Comparison of ENCODE assay signal across 1 cellular context in genomic region chr22:41301085-41302015, GRCh38.
TF ChIP-seq lines count a peak whose summit lies in the region.

TSS of gene ZC3H7B (plus strand) at chr22:41301525. CDS start at chr22:41320661, 19,136 bp downstream.

TF ChIP-seq in K562, 482 proteins besides CTCF, POLR2A, EP300 and RAD21 (continued from another document and continues in another):
- TF ChIP-seq ZNF511 (CRISPR knock-in tag; IDR thresholded peaks at IDR 0.05) (no peak), HNRNPK (IDR thresholded peaks at IDR 0.05; ENCODE audit: low read depth, low read length, poor library complexity, severe bottlenecking) (no peak), RFX5 (IDR thresholded peaks at IDR 0.05; ENCODE audit: low read depth, low read length) (no peak), KLF13 (tag; IDR thresholded peaks at IDR 0.05; ENCODE audit: borderline replicate concordance, low read depth) (no peak), ZFP1 (CRISPR knock-in tag; IDR thresholded peaks at IDR 0.05) (no peak), ILF3 (IDR thresholded peaks at IDR 0.05; ENCODE audit: borderline replicate concordance) (no peak), KDM4B (IDR thresholded peaks at IDR 0.05; ENCODE audit: borderline replicate concordance in 2 of 2, low read depth in 1 of 2) (no peak), SIX5 (IDR thresholded peaks at IDR 0.05; ENCODE audit: borderline replicate concordance in 1 of 2, insufficient read depth in 1 of 2, low read depth in 1 of 2, low read length in 2 of 2) (no peak), WHSC1 (IDR thresholded peaks at IDR 0.05; ENCODE audit: low read length) (no peak), ZNF395 (CRISPR knock-in tag; IDR thresholded peaks at IDR 0.05) (no peak), ZBTB43 (CRISPR knock-in tag; IDR thresholded peaks at IDR 0.05) (no peak), ZBTB8A (IDR thresholded peaks at IDR 0.05; ENCODE audit: partially characterized antibody) (no peak), MAFK (IDR thresholded peaks at IDR 0.05; ENCODE audit: low read length) (no peak), ZNF174 (CRISPR knock-in tag; IDR thresholded peaks at IDR 0.05) (no peak), KDM2B (CRISPR knock-in tag; IDR thresholded peaks at IDR 0.05) (no peak), SREBF1 (IDR thresholded peaks at IDR 0.05; ENCODE audit: borderline replicate concordance, low read depth, low read length) (no peak), FOXP1 (CRISPR knock-in tag; IDR thresholded peaks at IDR 0.05) (no peak), HNRNPUL1 (IDR thresholded peaks at IDR 0.05; ENCODE audit: low read length) (no peak), BRCA1 (IDR thresholded peaks at IDR 0.05) (no peak), BRCA1 (CRISPR knock-in tag; IDR thresholded peaks at IDR 0.05) (no peak), TARDBP (IDR thresholded peaks at IDR 0.05) (no peak), RFX1 (IDR thresholded peaks at IDR 0.05) (no peak), NFIX (CRISPR knock-in tag; IDR thresholded peaks at IDR 0.05; ENCODE audit: low read depth) (no peak), HMGXB4 (CRISPR knock-in tag; IDR thresholded peaks at IDR 0.05) (no peak), EZH2 (IDR thresholded peaks at IDR 0.05; ENCODE audit: borderline replicate concordance, low read depth, low read length) (no peak), FOXM1 (IDR thresholded peaks at IDR 0.05; ENCODE audit: low read depth) (no peak), FOXM1 (CRISPR knock-in tag; IDR thresholded peaks at IDR 0.05; ENCODE audit: low read depth) (no peak), HNRNPH1 (optimal IDR thresholded peaks at IDR 0.05; ENCODE audit: low read depth, low read length) (no peak), DMBX1 (CRISPR knock-in tag; IDR thresholded peaks at IDR 0.05; ENCODE audit: borderline replicate concordance) (no peak), HINFP (tag; conservative IDR thresholded peaks at IDR 0.05; ENCODE audit: low read depth) (no peak), PML (IDR thresholded peaks at IDR 0.05; ENCODE audit: low read length) (peak; percentile 56; the same call in 1 of the 2 replicates), NRF1 (conservative IDR thresholded peaks at IDR 0.05 in 1 of 2, IDR thresholded peaks at IDR 0.05 in 1 of 2) (peak; percentile 36 to 44; a peak in 2 of 4 replicates), ZNF143 (CRISPR knock-in tag; IDR thresholded peaks at IDR 0.05) (no peak), XRCC3 (IDR thresholded peaks at IDR 0.05) (no peak), TRIM24 (IDR thresholded peaks at IDR 0.05) (no peak), FOXK2 (conservative IDR thresholded peaks at IDR 0.05 in 1 of 2, IDR thresholded peaks at IDR 0.05 in 1 of 2; ENCODE audit: low read depth in 2 of 2) (no peak), PPARD (CRISPR knock-in tag; IDR thresholded peaks at IDR 0.05) (no peak), IRF1 (CRISPR knock-in tag; IDR thresholded peaks at IDR 0.05; ENCODE audit: borderline replicate concordance) (no peak), USF1 (CRISPR knock-in tag; IDR thresholded peaks at IDR 0.05) (no peak), MEF2D (tag; conservative IDR thresholded peaks at IDR 0.05; ENCODE audit: low read depth) (no peak), SMAD2 (IDR thresholded peaks at IDR 0.05; ENCODE audit: low read depth, low read length) (no peak), E2F3 (CRISPR knock-in tag; IDR thresholded peaks at IDR 0.05) (no peak), TRIM28 (IDR thresholded peaks at IDR 0.05) (no peak), CBX8 (IDR thresholded peaks at IDR 0.05; ENCODE audit: borderline replicate concordance, extremely low read depth, low read depth, low read length, poor library complexity, severe bottlenecking) (no peak), MYC (IDR thresholded peaks at IDR 0.05; ENCODE audit: low read depth, low read length) (peak; percentile 94), MYC (CRISPR knock-in tag; IDR thresholded peaks at IDR 0.05; ENCODE audit: borderline replicate concordance, low read depth) (no peak), PHTF2 (CRISPR knock-in tag; IDR thresholded peaks at IDR 0.05) (no peak), ERF (CRISPR knock-in tag; IDR thresholded peaks at IDR 0.05) (no peak), LEF1 (IDR thresholded peaks at IDR 0.05) (no peak), NCOA2 (IDR thresholded peaks at IDR 0.05; ENCODE audit: partially characterized antibody in 2 of 2) (no peak), MAX (CRISPR knock-in tag; IDR thresholded peaks at IDR 0.05) (peak; percentile 59), HSF4 (CRISPR knock-in tag; IDR thresholded peaks at IDR 0.05; ENCODE audit: borderline replicate concordance) (no peak), STAT5B (CRISPR knock-in tag; IDR thresholded peaks at IDR 0.05) (no peak), TBP (optimal IDR thresholded peaks at IDR 0.05; ENCODE audit: low read depth, low read length) (peak; percentile 72), MTF1 (CRISPR knock-in tag; IDR thresholded peaks at IDR 0.05; ENCODE audit: borderline replicate concordance) (no peak), ZFPM2 (CRISPR knock-in tag; IDR thresholded peaks at IDR 0.05) (no peak), RNF219 (CRISPR knock-in tag; IDR thresholded peaks at IDR 0.05) (no peak), ZNF165 (CRISPR knock-in tag; IDR thresholded peaks at IDR 0.05; ENCODE audit: borderline replicate concordance) (no peak), HDAC1 (IDR thresholded peaks at IDR 0.05) (peak in 1 of 2 experiments; percentile 59; a peak in 1 of 4 replicates), PTRF (tag; IDR thresholded peaks at IDR 0.05) (no peak), HDAC6 (IDR thresholded peaks at IDR 0.05; ENCODE audit: low read depth, low read length) (no peak), LARP7 (IDR thresholded peaks at IDR 0.05) (no peak), IRF9 (tag; IDR thresholded peaks at IDR 0.05) (no peak), ELF2 (CRISPR knock-in tag; IDR thresholded peaks at IDR 0.05) (no peak), E2F5 (CRISPR knock-in tag; IDR thresholded peaks at IDR 0.05) (no peak), ZNF282 (CRISPR knock-in tag; IDR thresholded peaks at IDR 0.05) (no peak), CHD2 (IDR thresholded peaks at IDR 0.05; ENCODE audit: low read depth, low read length) (no peak), ETS1 (conservative IDR thresholded peaks at IDR 0.05; ENCODE audit: control insufficient read depth, low read depth, low read length) (peak; percentile 49; the same call in 1 of the 2 replicates), TBL1XR1 (IDR thresholded peaks at IDR 0.05; ENCODE audit: low read length in 2 of 2) (no peak), ZNF311 (CRISPR knock-in tag; IDR thresholded peaks at IDR 0.05) (no peak)
